Comparison of ENCODE assay signal across 8 cellular contexts in genomic region chr2:69724540-69725159, GRCh38. TPM values are rescaled to one million over a fixed set of nuclear protein-coding genes. Genes with fewer than 3 reads are reported as not detected.
A peak's percentile ranks its signal among the peaks of the same experiment; 100 is the strongest.
DNase-seq lines count a peak whose midpoint lies in the region; ATAC-seq lines count a peak whose summit lies in the region.

No MANE protein-coding gene starts in this region.

- ATAC-seq in HG03097 (IDR thresholded peaks at IDR 0.05; ENCODE audit: low FRiP score, unreplicated experiment) (peak; percentile 56), HG03469 (IDR thresholded peaks at IDR 0.05; ENCODE audit: unreplicated experiment) (no peak)
- ATAC-seq in activated CD4-positive, CD25-positive, alpha-beta regulatory T cell treated with anti-CD3 and anti-CD28 coated beads, Interleukin-2, amount 50 U/mL, for 24 hours, result peak; percentile 75 to 79

- DNase-seq in G401 (ENCODE audit: low spot score), result peak; percentile 88
- peak; percentile 87 for DNase-seq in NCI-H345 treated with DMSO at 0.1 percent for 48 hours (lab: John Stamatoyannopoulos, UW; ENCODE audit: unreplicated experiment)
- peak; percentile 71 for DNase-seq in cerebellum (ENCODE audit: low spot score)
- DNase-seq in kidney glomerular epithelial cell (lab: John Stamatoyannopoulos, UW), result peak; percentile 88
- DNase-seq in stimulated activated CD4-positive, alpha-beta T cell treated with anti-CD3 and anti-CD28 coated beads, Interleukin-1b, Interleukin-23, amount 100 ng/mL, for 4 hours (ENCODE audit: low read depth in 2 of 2), result peak; percentile 79 to 85

- in situ Hi-C loops in G401 (cut with HindIII; ENCODE audit: low sequenced_read_pairs), result no loop called here

RNA-seq across cellular contexts. Expression of gene ANXA4, which starts 17.3 kb away (rescaled TPM):
- 64.8 and 85.8 TPM in 2 replicates for total RNA-seq in G401 (2014; rRNA removed; shearing (Covaris generic))
- total RNA-seq in cerebellum, result 6.0 TPM
